In genomic region chr18:13332874-13333273, GRCh38 we compare ENCODE assay signal across 29 cellular contexts.
"Had no signal": no experiment of that assay in that cellular context is flagged by ENCODE, and none has a peak within 500 bp of the region (broad histone marks: within the 10 kb centered on the region; RNA-seq: fewer than 3 reads in every experiment).

No MANE protein-coding gene starts in this region.

- H3K36me3 ChIP-seq: colonic mucosa, esophagus muscularis mucosa, esophagus squamous epithelium, gastrocnemius medialis, gastroesophageal sphincter, heart left ventricle, heart right ventricle had no signal

- H3K27ac ChIP-seq: colonic mucosa, coronary artery, dorsolateral prefrontal cortex, epithelial cell of prostate, esophagus muscularis mucosa, esophagus squamous epithelium, foreskin keratinocyte, gastrocnemius medialis, gastroesophageal sphincter, heart left ventricle, heart right ventricle had no signal

- DNase-seq: colonic mucosa; cortex of kidney; dermis blood vessel endothelial cell; dorsolateral prefrontal cortex; effector CD4-positive, alpha-beta T cell; effector CD8-positive, alpha-beta T cell; effector memory CD4-positive, alpha-beta T cell; effector memory CD8-positive, alpha-beta T cell; endodermal cell; erythroblast; esophagus squamous epithelium; foreskin fibroblast; foreskin keratinocyte; foreskin melanocyte; gastrocnemius medialis; glutamatergic neuron; head of caudate nucleus; heart left ventricle; heart right ventricle had no signal

- H3K9me3 ChIP-seq: colonic mucosa, esophagus muscularis mucosa, esophagus squamous epithelium, gastrocnemius medialis, gastroesophageal sphincter had no signal

- H3K4me1 ChIP-seq: colonic mucosa, esophagus squamous epithelium, foreskin keratinocyte, gastrocnemius medialis had no signal

- FAIRE-seq: colon, endometrium, endothelial cell of umbilical vein, frontal cortex had no signal

- H3K27ac Mint-ChIP-seq: dendritic cell treated with granulocyte-macrophage colony-stimulating factor and Interleukin-4, amounts not matched to agents 40 ng/mL and 50 ng/mL, for 4 days; effector memory CD8-positive, alpha-beta T cell; endodermal cell had no signal

- H3K4me3 Mint-ChIP-seq: dendritic cell treated with granulocyte-macrophage colony-stimulating factor and Interleukin-4, amounts not matched to agents 40 ng/mL and 50 ng/mL, for 4 days; effector memory CD8-positive, alpha-beta T cell; endodermal cell had no signal

- H3K4me3 ChIP-seq: colonic mucosa, coronary artery, dorsolateral prefrontal cortex, esophagus muscularis mucosa, esophagus squamous epithelium, gastrocnemius medialis, gastroesophageal sphincter, heart left ventricle, heart right ventricle had no signal

- ATAC-seq: effector memory CD8-positive, alpha-beta T cell; esophagus mucosa; foreskin keratinocyte; gastrocnemius medialis; gastroesophageal sphincter; heart left ventricle; heart right ventricle had no signal

- H3K9me3 Mint-ChIP-seq: effector memory CD8-positive, alpha-beta T cell had no signal

- H3K27me3 ChIP-seq: colonic mucosa, dorsolateral prefrontal cortex, esophagus muscularis mucosa, esophagus squamous epithelium, foreskin keratinocyte, gastrocnemius medialis, gastroesophageal sphincter, heart left ventricle, heart right ventricle had no signal
